8 cellular contexts compared by ENCODE assay signal in the genomic region with DNA sequence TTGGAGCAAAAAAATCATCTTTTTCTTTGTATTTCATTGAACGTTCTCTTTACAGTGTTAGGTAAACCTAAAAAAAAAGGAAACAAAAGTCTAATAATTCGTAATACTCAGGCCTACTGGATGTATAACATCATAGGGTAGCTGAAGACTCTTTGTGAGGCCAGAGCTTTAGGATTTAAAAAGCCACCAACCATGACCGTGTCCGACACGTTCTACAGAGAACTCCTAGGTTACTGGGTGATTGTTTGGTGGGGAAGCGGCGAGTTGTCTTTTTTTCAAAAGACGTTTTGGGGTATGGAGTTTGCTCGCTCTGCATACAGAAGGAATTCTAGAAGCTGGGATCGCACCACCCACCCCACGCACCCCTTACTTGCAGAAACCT. TPM values are rescaled to one million over a fixed set of nuclear protein-coding genes. Genes with fewer than 3 reads are reported as not detected.
A peak's percentile ranks its signal among the peaks of the same experiment; 100 is the strongest.
DNase-seq lines count a peak whose midpoint lies in the region; ATAC-seq and TF ChIP-seq lines count a peak whose summit lies in the region.

No MANE protein-coding gene starts in this region.

- H3K27ac ChIP-seq in KOPT-K1 (ENCODE audit: low read depth, low read length, poor library complexity, severe bottlenecking): peak overlapping the region; percentile 93
- H3K27ac ChIP-seq in adrenal gland: peak overlapping the region; percentile 94 to 99 (median 98)
- H3K27ac ChIP-seq in stomach: peak overlapping the region; percentile 97 to 99 (median 98)

- TF ChIP-seq CTCF in adrenal gland (IDR thresholded peaks at IDR 0.05): no peak
- no peak for TF ChIP-seq CTCF in stomach (IDR thresholded peaks at IDR 0.05)

- TF ChIP-seq POLR2A in adrenal gland (IDR thresholded peaks at IDR 0.05) (no peak), stomach (IDR thresholded peaks at IDR 0.05) (no peak)

- no peak for ATAC-seq in GM21515 (IDR thresholded peaks at IDR 0.05; ENCODE audit: unreplicated experiment)

- H3K4me3 ChIP-seq in adrenal gland: peak overlapping the region in 2 of 4 donors; percentile 91 to 97
- H3K4me3 ChIP-seq in stomach: peak overlapping the region; percentile 75 to 98 (median 94)

- WGBS in adrenal gland, 4 donors: 0 to 2% (median 1%) methylated on average over 9 to 11 of the region's 11 CpGs
- 0 to 2% (median 0%) methylated on average over 9 to 11 of the region's 11 CpGs for WGBS in stomach, 5 donors

- no peak for TF ChIP-seq EP300 in stomach (IDR thresholded peaks at IDR 0.05)

- H3K9me3 ChIP-seq in KOPT-K1 (ENCODE audit: insufficient read depth, low read length, poor library complexity, severe bottlenecking) (no peaks in the 10 kb centered on the region), adrenal gland (replicated peaks in 1 of 3) (no peaks in the 10 kb centered on the region), stomach (no peaks in the 10 kb centered on the region)

- peaks cover 25% of the 10 kb centered on the region for H3K36me3 ChIP-seq in KOPT-K1 (ENCODE audit: insufficient read depth, low read length)
- H3K36me3 ChIP-seq in adrenal gland (replicated peaks in 1 of 2): peaks cover 0 to 12% of the 10 kb centered on the region in 2 donors
- H3K36me3 ChIP-seq in stomach: peaks cover 0 to 17% (median 8%) of the 10 kb centered on the region in 4 donors

- H3K4me1 ChIP-seq in adrenal gland (replicated peaks in 1 of 2): peaks cover 15 to 30% of the 10 kb centered on the region in 2 donors
- peaks cover 29 to 34% (median 33%) of the 10 kb centered on the region in 4 donors for H3K4me1 ChIP-seq in stomach

- intact Hi-C loops in adrenal gland (cut with DNase I): loop anchor here (5.0 to 10.0 kb wide), 2 partner anchors 54 to 56 kb away; a partner anchor contains a TSS
- intact Hi-C loops in stomach (cut with DNase I; ENCODE audit: low total_unique reads): no loop called here

- H3K27me3 ChIP-seq in adrenal gland (no peaks in the 10 kb centered on the region), stomach (no peaks in the 10 kb centered on the region)

- DNase-seq in DMS 273 (lab: John Stamatoyannopoulos, UW; ENCODE audit: unreplicated experiment) (peak; percentile 61), adrenal gland (no peak), inferior parietal cortex (ENCODE audit: extremely low spot score) (peak; percentile 63), stomach (no peak), GM03348 (ENCODE audit: low spot score) (no peak)
- no peak for DNase-seq in stimulated activated CD4-positive, alpha-beta T cell treated with anti-CD3 and anti-CD28 coated beads, Interleukin-15, amount 100 ng/mL, for 24 hours

RNA-seq across cellular contexts. Expression of a gene that starts 0.6 kb away (rescaled TPM):
- total RNA-seq in adrenal gland: 100 to 1,000 TPM; 101 to 174 (median 155) TPM
- polyA plus RNA-seq in adrenal gland: 100 to 1,000 TPM in 1 of 3 donors, 10 to 100 TPM in 2; 42.4 to 202 (median 51.4) TPM
- total RNA-seq in stomach: 100 to 1,000 TPM in 4 of 5 donors, 10 to 100 TPM in 1; 95.0 to 290 (median 140) TPM
- polyA plus RNA-seq in stomach: 10 to 100 TPM; 57.2 to 71.6 (median 60.8) TPM

RNA-seq across cellular contexts. Expression of a gene that starts 54.5 kb away (rescaled TPM):
- total RNA-seq in adrenal gland (10 to 100 TPM; 16.8 to 53.7 (median 33.8) TPM), stomach (100 to 1,000 TPM in 1 of 5 donors, 10 to 100 TPM in 4; 16.0 to 245 (median 30.4) TPM)
- polyA plus RNA-seq in adrenal gland (10 to 100 TPM; 48.9 to 65.2 (median 49.9) TPM), stomach (10 to 100 TPM; 13.0 to 27.2 (median 15.5) TPM)

Comparison
In these comparisons a context has a peak if more than half of its experiments do, and no peak if none do; other contexts are left out.
1. DNase-seq: peak in DMS 273 (single experiment) and inferior parietal cortex (single experiment); none in adrenal gland (0 of 7), stomach (single experiment), GM03348 (single experiment) and stimulated activated CD4-positive, alpha-beta T cell treated with anti-CD3 and anti-CD28 coated beads, Interleukin-15, amount 100 ng/mL, for 24 hours (single experiment).
2. Peak in every context shown above with its lines, with median percentiles within 50 percentile points of each other: H3K27ac ChIP-seq.